ENCODE assay signal across 8 cellular contexts in the genomic region with DNA sequence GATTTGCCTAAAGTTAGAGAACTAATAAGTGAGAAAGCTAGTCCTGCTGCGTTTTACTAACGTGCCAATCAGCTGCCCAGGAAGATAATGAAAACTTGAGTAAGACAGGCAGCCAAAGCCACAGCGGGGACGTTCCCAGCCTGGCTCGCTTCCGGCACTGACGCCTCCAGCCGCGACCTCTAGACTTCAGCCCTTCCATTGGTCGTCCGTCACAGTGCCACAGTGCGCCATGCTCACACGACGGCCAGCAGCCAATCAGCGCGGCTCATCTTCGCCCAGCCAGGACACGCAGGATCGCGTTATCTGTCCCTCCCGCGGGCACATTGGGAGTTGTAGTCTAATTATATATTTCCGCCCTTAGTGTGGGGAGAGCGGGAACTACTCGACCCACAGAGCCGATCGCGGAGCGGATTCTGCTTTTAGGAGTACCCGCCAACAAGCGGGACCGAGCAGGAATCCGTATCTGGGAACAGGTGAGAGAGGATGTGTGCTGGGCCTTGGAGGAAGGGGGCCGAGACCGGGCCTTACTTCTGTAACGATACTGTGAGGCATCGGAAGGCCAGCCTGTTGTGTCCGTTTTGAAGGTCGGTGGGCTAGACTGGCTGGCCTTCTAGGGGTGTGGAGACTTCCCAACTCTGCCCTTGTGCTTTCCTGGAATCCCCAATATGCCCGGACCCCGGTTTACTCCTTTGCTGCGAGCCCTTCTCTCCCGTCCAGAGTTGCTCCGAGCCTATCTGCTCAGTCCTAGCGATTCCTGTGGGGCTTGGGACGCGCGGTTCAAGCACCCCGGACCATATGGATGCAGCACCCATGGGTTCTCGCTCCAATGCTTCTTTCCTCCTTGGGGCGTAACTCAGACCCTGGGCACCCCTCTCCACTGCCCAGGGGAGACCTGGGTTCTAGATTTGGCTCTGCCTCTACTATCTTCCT. TPM values are rescaled to one million over a fixed set of nuclear protein-coding genes. Genes with fewer than 3 reads are reported as not detected.
DNase-seq lines count a peak whose midpoint lies in the region; ATAC-seq and TF ChIP-seq lines count a peak whose summit lies in the region.

A gene (plus strand): TSS at position 374 of the 930 bp plus-strand sequence. CDS start 924 bp downstream, outside the sequence.

- peak within 1 kb of the TSS; percentile 85 to 99 (median 98) for H3K27ac Mint-ChIP-seq in CD8-positive, alpha-beta memory T cell

- peak; percentile 96 to 98 (median 97) for DNase-seq in CD8-positive, alpha-beta memory T cell
- DNase-seq in HS-5 (ENCODE audit: low read depth), result peak; percentile 95
- DNase-seq in NK-92 treated with Interleukin-12 subunit alpha and Interleukin-12 subunit beta, amount 100 ng/mL, for 24 hours (lab: John Stamatoyannopoulos, UW), result peak; percentile 97
- DNase-seq in activated CD8-positive, alpha-beta memory T cell treated with anti-CD3 and anti-CD28 coated beads for 24 hours, result peak; percentile 95
- DNase-seq in effector CD4-positive, alpha-beta T cell, result peak; percentile 97
- DNase-seq in lung (ENCODE audit: low spot score), result peak; percentile 99
- peak; percentile 83 to 96 (median 93) for DNase-seq in stimulated activated CD4-positive, alpha-beta T cell treated with anti-CD3 and anti-CD28 coated beads, TNF-alpha, amount 100 ng/mL, for 4 hours (ENCODE audit: low read depth in 3 of 3)

- H3K9me3 ChIP-seq in CD8-positive, alpha-beta memory T cell (ENCODE audit: low read length), result no peaks in the 10 kb centered on the region
- no peaks in the 10 kb centered on the region for H3K9me3 ChIP-seq in lung (ENCODE audit: control insufficient read depth in 2 of 2, insufficient read depth in 1 of 2, low read length in 1 of 2)

- no peaks in the 10 kb centered on the region for H3K27me3 Mint-ChIP-seq in CD8-positive, alpha-beta memory T cell

- peak within 1 kb of the TSS; percentile 94 for H3K4me3 ChIP-seq in CD8-positive, alpha-beta memory T cell (ENCODE audit: low read length)
- peak within 1 kb of the TSS; percentile 85 for H3K4me3 ChIP-seq in lung

- ATAC-seq in GM19468 (IDR thresholded peaks at IDR 0.05; ENCODE audit: extremely low read depth, unreplicated experiment), result peak; percentile 83
- ATAC-seq in lung (ENCODE audit: insufficient read depth, low FRiP score), result peak; percentile 99

- POLR2A ChIA-PET in CD8-positive, alpha-beta memory T cell (lab: Charles Lee), result interaction anchor here (0.7 to 1.9 kb wide), 4 partner anchors 12 to 499 kb away, joined by 3 to 11 read pairs (median 6); a partner anchor contains a TSS

- peak within 1 kb of the TSS; percentile 88 to 98 (median 97) for H3K4me3 Mint-ChIP-seq in CD8-positive, alpha-beta memory T cell

- H3K27ac ChIP-seq in CD8-positive, alpha-beta memory T cell (ENCODE audit: low read depth, low read length), result peak within 1 kb of the TSS; percentile 93
- H3K27ac ChIP-seq in lung (ENCODE audit: low read depth in 1 of 2, low read length in 1 of 2), result peak within 1 kb of the TSS; percentile 90

- CTCF ChIA-PET in CD8-positive, alpha-beta memory T cell (lab: Charles Lee), result interaction anchor here (0.7 to 2.5 kb wide), 6 partner anchors 9 to 276 kb away, joined by 3 to 23 read pairs (median 4); a partner anchor contains a TSS

- peaks cover 0 to 38% (median 4%) of the 10 kb centered on the region in 3 donors for H3K36me3 Mint-ChIP-seq in CD8-positive, alpha-beta memory T cell

- H3K4me1 Mint-ChIP-seq in CD8-positive, alpha-beta memory T cell, result peaks cover 20 to 34% (median 31%) of the 10 kb centered on the region in 3 donors

- 0% methylated on average over 51 of the region's 51 CpGs for WGBS in lung, 2 donors

- peaks cover 0 to 1% (median 0%) of the 10 kb centered on the region in 5 donors for H3K9me3 Mint-ChIP-seq in CD8-positive, alpha-beta memory T cell

- peaks cover 24% of the 10 kb centered on the region for H3K4me1 ChIP-seq in CD8-positive, alpha-beta memory T cell (ENCODE audit: insufficient read depth, low read length)
- peaks cover 0 to 13% of the 10 kb centered on the region in 2 donors for H3K4me1 ChIP-seq in lung (ENCODE audit: control insufficient read depth in 2 of 2, insufficient read depth in 2 of 2, low read length in 2 of 2)

- no peaks in the 10 kb centered on the region for H3K36me3 ChIP-seq in CD8-positive, alpha-beta memory T cell (ENCODE audit: insufficient read depth, low read length)
- H3K36me3 ChIP-seq in lung (ENCODE audit: control insufficient read depth in 2 of 2, insufficient read depth in 2 of 2, low read length in 2 of 2), result peaks cover 2 to 9% of the 10 kb centered on the region in 2 donors

- no peaks in the 10 kb centered on the region for H3K27me3 ChIP-seq in CD8-positive, alpha-beta memory T cell (ENCODE audit: insufficient read depth, low read length, poor library complexity, severe bottlenecking)
- no peaks in the 10 kb centered on the region for H3K27me3 ChIP-seq in lung (ENCODE audit: control insufficient read depth, insufficient read depth)

- TF ChIP-seq CTCF in lung (IDR thresholded peaks at IDR 0.05; ENCODE audit: control extremely low read depth, extremely low read depth), result no peak

RNA-seq across cellular contexts. Expression of the gene that starts here (rescaled TPM):
- 100 to 1,000 TPM; 194 to 199 TPM for total RNA-seq in CD8-positive, alpha-beta memory T cell
- 126 TPM for polyA plus RNA-seq in CD8-positive, alpha-beta memory T cell
- 100 to 1,000 TPM; 193 to 316 TPM for total RNA-seq in lung
- 100 to 1,000 TPM; 301 to 385 TPM for polyA plus RNA-seq in lung

Comparison
In these comparisons a context has a peak if more than half of its experiments do, and no peak if none do; other contexts are left out.
1. Peak in every context shown above with its lines: DNase-seq, ATAC-seq, H3K4me3 ChIP-seq and H3K27ac ChIP-seq.